In genomic region chr16:69318177-69318910, GRCh38 we compare ENCODE assay signal across 18 cellular contexts. TPM values are rescaled to one million over a fixed set of nuclear protein-coding genes. Genes with fewer than 3 reads are reported as not detected.
DNase-seq lines count a peak whose midpoint lies in the region; ATAC-seq, FAIRE-seq and TF ChIP-seq lines count a peak whose summit lies in the region.
"Had no signal": no experiment of that assay in that cellular context is flagged by ENCODE, and none has a peak within 500 bp of the region (broad histone marks: within the 10 kb centered on the region; RNA-seq: fewer than 3 reads in every experiment).

No MANE protein-coding gene starts in this region.

- H3K79me2 ChIP-seq in HCT116 (ENCODE audit: insufficient read depth, low read length) (peaks cover 71% of the 10 kb centered on the region), H1 (ENCODE audit: control insufficient read depth in 1 of 2, insufficient read depth in 2 of 2, low read length in 2 of 2) (peaks cover 0 to 13% of the 10 kb centered on the region in 2 experiments; a peak in 1 of 4 replicates)

- H2BK5ac ChIP-seq in H1 (ENCODE audit: low read depth, low read length): no peak overlapping the region

- H3K23ac ChIP-seq in H1 (ENCODE audit: insufficient read length): no peak overlapping the region

- H3K56ac ChIP-seq in H1 (replicated peaks; ENCODE audit: insufficient read length, low read depth, low read length): no peak overlapping the region

- H4K91ac ChIP-seq in H1 (replicated peaks; ENCODE audit: insufficient read length, low read length): no peak overlapping the region

- TF ChIP-seq RAD21 in HCT116 (IDR thresholded peaks at IDR 0.05; ENCODE audit: low read depth) (no peak), H1 (IDR thresholded peaks at IDR 0.05 in 1 of 2, conservative IDR thresholded peaks at IDR 0.05 in 1 of 2; ENCODE audit: low read depth in 2 of 2, low read length in 2 of 2) (no peak)

- no peak overlapping the region for H2AK5ac ChIP-seq in H1 (ENCODE audit: low read depth, low read length)

- DNase-seq in DMS53 (lab: John Stamatoyannopoulos, UW): peak; percentile 93
- DNase-seq in HCT116 (ENCODE audit: low read depth, low spot score): no peak
- DNase-seq in H1 (ENCODE audit: low read depth in 1 of 2, low spot score in 2 of 2): no peak
- DNase-seq in pancreas: peak in 5 of 6 donors; percentile 70 to 85 (median 79)
- no peak for DNase-seq in iPS-NIHi11 (ENCODE audit: low spot score)
- DNase-seq in GF-D8 (lab: John Stamatoyannopoulos, UW): no peak
- no peak for DNase-seq in DMS 273 (lab: John Stamatoyannopoulos, UW; ENCODE audit: unreplicated experiment)
- DNase-seq: ACHN, AML-193, COR-L47, H7, NCI-H187 treated with DMSO at 0.1 percent for 48 hours, NCI-H2171, NCI-H446, OCI-M1, RPMI8226, SJCRH30 had no signal

- H3K9me2 ChIP-seq in HCT116 (ENCODE audit: insufficient read depth): no peaks in the 10 kb centered on the region

- no peak for TF ChIP-seq POLR2A in HCT116 (IDR thresholded peaks at IDR 0.05; ENCODE audit: borderline replicate concordance, extremely low read depth, insufficient read depth, insufficient read length)
- no peak for TF ChIP-seq POLR2A in H1 (IDR thresholded peaks at IDR 0.05; ENCODE audit: control extremely low read depth in 1 of 2, low read depth in 2 of 2, low read length in 2 of 2)

- no peak overlapping the region for H3K4me2 ChIP-seq in HCT116 (ENCODE audit: low read length)
- H3K4me2 ChIP-seq in H1 (ENCODE audit: insufficient read depth in 1 of 2, low read depth in 2 of 2, low read length in 2 of 2): no peak overlapping the region

- no peak overlapping the region for H3K18ac ChIP-seq in H1 (ENCODE audit: extremely low read depth, low read length)

- no peaks in the 10 kb centered on the region for H3K4me1 ChIP-seq in HCT116 (ENCODE audit: control insufficient read depth in 1 of 2, insufficient read depth in 2 of 2, low read length in 2 of 2)
- H3K4me1 ChIP-seq in H1 (replicated peaks in 1 of 4; ENCODE audit: control insufficient read depth in 3 of 4, insufficient read depth in 4 of 4, low read length in 3 of 4): no peaks in the 10 kb centered on the region
- H3K4me1 ChIP-seq in pancreas: peaks cover 13 to 22% (median 18%) of the 10 kb centered on the region in 3 donors
- H3K4me1 ChIP-seq: SJCRH30 had no signal

- no peak overlapping the region; the same call in 1 of the 2 replicates for H3K27ac ChIP-seq in HCT116 (ENCODE audit: low read depth, low read length)
- no peak overlapping the region for H3K27ac ChIP-seq in H1 (ENCODE audit: low read depth, low read length)
- peak overlapping the region in 3 of 4 donors; percentile 5 to 39 (median 37) for H3K27ac ChIP-seq in pancreas
- H3K27ac ChIP-seq: SJCRH30 had no signal

- intact Hi-C loops in HCT116 (cut with micrococcal nuclease) (no loop called here), pancreas (cut with DNase I) (no loop called here)

- no TSS peak for BruUV-seq in HCT116 (replicated peaks; lab: Mats Ljungman, UMichigan)

- no peak overlapping the region for H3K14ac ChIP-seq in H1 (ENCODE audit: insufficient read length)

- H3K36me3 ChIP-seq in HCT116 (ENCODE audit: control insufficient read depth in 1 of 2, insufficient read depth in 2 of 2, low read length in 2 of 2): peaks cover 42 to 60% of the 10 kb centered on the region in 2 experiments; a peak in 3 of 4 replicates
- peaks cover 25 to 58% (median 46%) of the 10 kb centered on the region in 4 experiments for H3K36me3 ChIP-seq in H1 (ENCODE audit: control insufficient read depth in 2 of 4, insufficient read depth in 4 of 4, low read length in 3 of 4)
- peaks cover 9 to 59% (median 45%) of the 10 kb centered on the region in 3 donors for H3K36me3 ChIP-seq in pancreas

- no peak overlapping the region for H2BK15ac ChIP-seq in H1 (ENCODE audit: low read length)

- H4K20me1 ChIP-seq in HCT116 (ENCODE audit: insufficient read depth) (no peaks in the 10 kb centered on the region), H1 (replicated peaks in 1 of 2; ENCODE audit: control insufficient read depth in 1 of 2, insufficient read depth in 2 of 2, low read length in 2 of 2) (peaks cover 2 to 21% of the 10 kb centered on the region in 2 experiments)

- TF ChIP-seq CTCF in HCT116 (IDR thresholded peaks at IDR 0.05 in 2 of 3, conservative IDR thresholded peaks at IDR 0.05 in 1 of 3; ENCODE audit: borderline replicate concordance in 1 of 3, insufficient read depth in 1 of 3, low read depth in 2 of 3, low read length in 2 of 3): no peak
- no peak for TF ChIP-seq CTCF in H1 (IDR thresholded peaks at IDR 0.05; ENCODE audit: control extremely low read depth in 1 of 3, insufficient read depth in 1 of 3, low read depth in 1 of 3, low read length in 3 of 3)
- TF ChIP-seq CTCF in pancreas (IDR thresholded peaks at IDR 0.05): no peak

- POLR2A ChIA-PET in HCT116 (lab: Charles Lee): no interaction called here
- POLR2A ChIA-PET in H1 (lab: Charles Lee; ENCODE audit: partially characterized antibody): interaction anchor here (1.3 to 24.8 kb wide), 2 partner anchors 18 to 36 kb away, joined by 3 to 497 read pairs; partner anchors contain the start of genes COG8, NIP7, PDF and TMED6

- H4K8ac ChIP-seq in H1 (ENCODE audit: extremely low read depth, insufficient read depth, low read length): peak overlapping the region; percentile 17

- no peaks in the 10 kb centered on the region; the same call in 1 of the 2 replicates for H3K79me1 ChIP-seq in H1 (ENCODE audit: low read depth, low read length)

- no peak for FAIRE-seq in H1 (lab: Jason Lieb, UNC)
- FAIRE-seq in pancreas (lab: Jason Lieb, UNC): no peak

- no peak overlapping the region for H2BK12ac ChIP-seq in H1 (ENCODE audit: low read depth, low read length)

- WGBS in H1 (ENCODE audit: extremely low coverage in 1 of 2, insufficient coverage in 1 of 2, insufficient read length in 1 of 2, insufficient replicate concordance in 2 of 2, low coverage in 1 of 2, low lambda C conversion rate in 2 of 2, missing lambda C conversion rate in 1 of 2), 2 experiments: 95% methylated on average over 28 of the region's 30 CpGs; no CpG with 5 or more reads in 1 of the 2 experiments
- 77 to 81% methylated on average over 30 of the region's 30 CpGs for WGBS in pancreas, 2 donors

- no peak overlapping the region for H4K5ac ChIP-seq in H1 (ENCODE audit: insufficient read length, low read depth, low read length)

- no peak overlapping the region for H3K9ac ChIP-seq in HCT116 (ENCODE audit: low read length)
- no peak overlapping the region for H3K9ac ChIP-seq in H1 (replicated peaks in 1 of 4; ENCODE audit: extremely low read depth in 1 of 4, low read depth in 3 of 4, low read length in 3 of 4)

- H3K4me3 ChIP-seq in HCT116 (replicated peaks in 1 of 2; ENCODE audit: low read depth in 1 of 2, low read length in 2 of 2) (no peak overlapping the region), H1 (ENCODE audit: extremely low read depth in 1 of 4, insufficient read depth in 2 of 4, low read depth in 3 of 4, low read length in 4 of 4) (no peak overlapping the region), pancreas (no peak overlapping the region)
- H3K4me3 ChIP-seq: SJCRH30 had no signal

- H2BK120ac ChIP-seq in H1 (replicated peaks; ENCODE audit: low read depth, low read length): no peak overlapping the region

- CTCF ChIA-PET in HCT116 (lab: Charles Lee): no interaction called here
- CTCF ChIA-PET in H1 (lab: Charles Lee; ENCODE audit: partially characterized antibody): interaction anchor here (0.5 to 0.8 kb wide), 2 partner anchors 8 to 155 kb away, joined by 3 to 4 read pairs; no protein-coding TSS in a partner anchor

- no peak for TF ChIP-seq EP300 in H1 (IDR thresholded peaks at IDR 0.05; ENCODE audit: borderline replicate concordance in 1 of 2, low read depth in 2 of 2, low read length in 2 of 2)

- no peak overlapping the region for H3K4ac ChIP-seq in H1 (replicated peaks; ENCODE audit: insufficient read length, low read depth, low read length)

- no peaks in the 10 kb centered on the region; the same call in 1 of the 2 replicates for H3K23me2 ChIP-seq in H1 (ENCODE audit: low read depth, low read length)

- no peak overlapping the region for H2BK20ac ChIP-seq in H1 (ENCODE audit: low read length)

- peak; percentile 33; the same call in 1 of the 2 replicates for ATAC-seq in HCT116
- ATAC-seq in pancreas: peak; percentile 64 to 74 (median 67)

- RAD21 ChIA-PET in HCT116 (lab: Charles Lee; ENCODE audit: low non-redundant PET in 1 of 2, low total read pairs in 2 of 2, uncharacterized antibody in 2 of 2, unreplicated experiment in 2 of 2): no interaction called here

- no peaks in the 10 kb centered on the region for H3K9me3 ChIP-seq in HCT116 (ENCODE audit: control insufficient read depth in 1 of 2, insufficient read depth in 1 of 2, low read depth in 1 of 2, low read length in 2 of 2)
- H3K9me3 ChIP-seq in H1 (ENCODE audit: insufficient read depth in 2 of 2, low read depth in 1 of 2, low read length in 1 of 2): no peaks in the 10 kb centered on the region
- H3K9me3 ChIP-seq in pancreas: no peaks in the 10 kb centered on the region
- H3K9me3 ChIP-seq: SJCRH30 had no signal

- H2AFZ ChIP-seq in HCT116 (ENCODE audit: low read depth, low read length, poor library complexity, severe bottlenecking) (no peak overlapping the region), H1 (ENCODE audit: low read length) (no peak overlapping the region)

- H3K27me3 ChIP-seq in HCT116 (ENCODE audit: insufficient read depth, low read length): no peaks in the 10 kb centered on the region
- no peaks in the 10 kb centered on the region for H3K27me3 ChIP-seq in H1 (replicated peaks in 1 of 4; ENCODE audit: control insufficient read depth in 3 of 4, extremely low read depth in 1 of 4, insufficient read depth in 3 of 4, low read length in 3 of 4)
- no peaks in the 10 kb centered on the region for H3K27me3 ChIP-seq in pancreas
- H3K27me3 ChIP-seq: SJCRH30 had no signal

RNA-seq across cellular contexts. Expression of gene VPS4A, which starts 7.2 kb away (rescaled TPM):
- 42.2 TPM for total RNA-seq in HCT116 (2021; ENCODE audit: unreplicated experiment)
- polyA plus RNA-seq in HCT116 (2012): 46.9 and 53.1 TPM in 2 replicates
- total RNA-seq in H1 (2021; fragmentation: NEBNext Ultra II Directional; extraction: Animal tissue kit (Norgen Biotek cat#: 25700)): 24.1 and 26.6 TPM in 2 replicates
- 14.1 and 19.0 TPM in 2 replicates for polyA plus RNA-seq in H1 (2011; rRNA removed)
- polyA plus RNA-seq in H1 (2011; cell fraction: cytosol; rRNA removed): 17.5 TPM
- 44.3 TPM for polyA plus RNA-seq in H1 (2011; cell fraction: nucleus; rRNA removed)
- 40.5 to 48.2 TPM (median 43.7 TPM) in 4 replicates for polyA plus RNA-seq in H1 (2012, experiment 1 of 2)
- 35.4 TPM for polyA plus RNA-seq in H1 (2012, experiment 2 of 2)
- polyA plus RNA-seq in H1 (2013, experiment 1 of 2): 29.0 TPM
- 28.7 TPM for polyA plus RNA-seq in H1 (2013, experiment 2 of 2)
- polyA minus RNA-seq in H1 (2011; rRNA and poly(A)+ RNA removed): 10.6 and 15.4 TPM in 2 replicates
- 7.6 TPM for polyA minus RNA-seq in H1 (2011; cell fraction: cytosol; rRNA and poly(A)+ RNA removed)
- 18.0 TPM for polyA minus RNA-seq in H1 (2011; cell fraction: nucleus; rRNA and poly(A)+ RNA removed)
- 10 to 100 TPM; 15.6 to 21.8 (median 19.5) TPM for total RNA-seq in pancreas
- 10 to 100 TPM; 27.8 to 34.8 TPM for polyA plus RNA-seq in pancreas

RNA-seq across cellular contexts. Expression of gene PDF, which starts 12.0 kb away (rescaled TPM):
- total RNA-seq in HCT116 (2021; ENCODE audit: unreplicated experiment) (33.9 TPM), pancreas (10 to 100 TPM in 1 of 6 donors, 1 to 10 TPM in 5; 3.1 to 14.0 (median 7.7) TPM)
- polyA plus RNA-seq in HCT116 (2012): 15.4 and 21.5 TPM in 2 replicates
- 23.6 and 23.9 TPM in 2 replicates for total RNA-seq in H1 (2021; fragmentation: NEBNext Ultra II Directional; extraction: Animal tissue kit (Norgen Biotek cat#: 25700))
- polyA plus RNA-seq in H1 (2011; rRNA removed) (17.7 and 19.3 TPM in 2 replicates), pancreas (1 to 10 TPM; 2.2 to 4.6 TPM)
- polyA plus RNA-seq in H1 (2011; cell fraction: cytosol; rRNA removed): 24.1 TPM
- polyA plus RNA-seq in H1 (2011; cell fraction: nucleus; rRNA removed): 14.3 TPM
- 3.7 to 14.4 TPM (median 11.4 TPM) in 4 replicates for polyA plus RNA-seq in H1 (2012, experiment 1 of 2)
- 6.7 TPM for polyA plus RNA-seq in H1 (2012, experiment 2 of 2)
- polyA plus RNA-seq in H1 (2013, experiment 1 of 2): 14.2 TPM
- 14.9 TPM for polyA plus RNA-seq in H1 (2013, experiment 2 of 2)
- polyA minus RNA-seq in H1 (2011; rRNA and poly(A)+ RNA removed): 2.4 and 3.7 TPM in 2 replicates
- 9.5 TPM for polyA minus RNA-seq in H1 (2011; cell fraction: cytosol; rRNA and poly(A)+ RNA removed)
- 17.2 TPM for polyA minus RNA-seq in H1 (2011; cell fraction: nucleus; rRNA and poly(A)+ RNA removed)

RNA-seq across cellular contexts. Expression of gene COG8, which starts 21.0 kb away (rescaled TPM):
- 50.3 TPM for total RNA-seq in HCT116 (2021; ENCODE audit: unreplicated experiment)
- polyA plus RNA-seq in HCT116 (2012): 21.0 and 28.2 TPM in 2 replicates
- total RNA-seq in H1 (2021; fragmentation: NEBNext Ultra II Directional; extraction: Animal tissue kit (Norgen Biotek cat#: 25700)): 55.4 and 55.6 TPM in 2 replicates
- 49.1 and 60.9 TPM in 2 replicates for polyA plus RNA-seq in H1 (2011; rRNA removed)
- 51.7 TPM for polyA plus RNA-seq in H1 (2011; cell fraction: cytosol; rRNA removed)
- 66.6 TPM for polyA plus RNA-seq in H1 (2011; cell fraction: nucleus; rRNA removed)
- 32.4 to 36.9 TPM (median 34.4 TPM) in 4 replicates for polyA plus RNA-seq in H1 (2012, experiment 1 of 2)
- 41.0 TPM for polyA plus RNA-seq in H1 (2012, experiment 2 of 2)
- 32.4 TPM for polyA plus RNA-seq in H1 (2013, experiment 1 of 2)
- 29.5 TPM for polyA plus RNA-seq in H1 (2013, experiment 2 of 2)
- polyA minus RNA-seq in H1 (2011; rRNA and poly(A)+ RNA removed): 76.0 and 83.9 TPM in 2 replicates
- polyA minus RNA-seq in H1 (2011; cell fraction: cytosol; rRNA and poly(A)+ RNA removed): 39.5 TPM
- polyA minus RNA-seq in H1 (2011; cell fraction: nucleus; rRNA and poly(A)+ RNA removed): 70.1 TPM
- total RNA-seq in pancreas: 10 to 100 TPM; 16.2 to 29.0 (median 23.0) TPM
- polyA plus RNA-seq in pancreas: 10 to 100 TPM; 18.8 to 21.0 TPM

RNA-seq across cellular contexts. Expression of gene NIP7, which starts 21.2 kb away (rescaled TPM):
- 62.8 TPM for total RNA-seq in HCT116 (2021; ENCODE audit: unreplicated experiment)
- polyA plus RNA-seq in HCT116 (2012): 18.9 and 20.0 TPM in 2 replicates
- 52.1 and 52.2 TPM in 2 replicates for total RNA-seq in H1 (2021; fragmentation: NEBNext Ultra II Directional; extraction: Animal tissue kit (Norgen Biotek cat#: 25700))
- polyA plus RNA-seq in H1 (2011; rRNA removed): 10.5 and 14.5 TPM in 2 replicates
- 19.2 TPM for polyA plus RNA-seq in H1 (2011; cell fraction: cytosol; rRNA removed)
- 6.5 TPM for polyA plus RNA-seq in H1 (2011; cell fraction: nucleus; rRNA removed)
- polyA plus RNA-seq in H1 (2012, experiment 1 of 2): 24.2 to 41.0 TPM (median 29.1 TPM) in 4 replicates
- 7.5 TPM for polyA plus RNA-seq in H1 (2012, experiment 2 of 2)
- polyA plus RNA-seq in H1 (2013, experiment 1 of 2): 39.7 TPM
- 40.2 TPM for polyA plus RNA-seq in H1 (2013, experiment 2 of 2)
- polyA minus RNA-seq in H1 (2011; rRNA and poly(A)+ RNA removed): 17.8 and 26.5 TPM in 2 replicates
- polyA minus RNA-seq in H1 (2011; cell fraction: cytosol; rRNA and poly(A)+ RNA removed): 11.9 TPM
- polyA minus RNA-seq in H1 (2011; cell fraction: nucleus; rRNA and poly(A)+ RNA removed): 19.7 TPM
- total RNA-seq in pancreas: 1 to 10 TPM; 4.7 to 9.4 (median 7.1) TPM
- polyA plus RNA-seq in pancreas: 1 to 10 TPM; 6.7 to 8.0 TPM

RNA-seq across cellular contexts. Expression of gene TMED6, which starts 33.2 kb away (rescaled TPM):
- 0.91 TPM for total RNA-seq in HCT116 (2021; ENCODE audit: unreplicated experiment)
- polyA plus RNA-seq in HCT116 (2012): 0.46 and 0.59 TPM in 2 replicates
- 0.94 TPM in 1 of 2 replicates, not detected in the other for total RNA-seq in H1 (2021; fragmentation: NEBNext Ultra II Directional; extraction: Animal tissue kit (Norgen Biotek cat#: 25700))
- not detected in 2 replicates for polyA plus RNA-seq in H1 (2011; rRNA removed)
- not detected for polyA plus RNA-seq in H1 (2011; cell fraction: cytosol; rRNA removed)
- 0.13 TPM for polyA plus RNA-seq in H1 (2011; cell fraction: nucleus; rRNA removed)
- polyA plus RNA-seq in H1 (2012, experiment 1 of 2): 0.29 to 0.83 TPM (median 0.65 TPM) in 3 of 4 replicates, not detected in the other
- polyA plus RNA-seq in H1 (2012, experiment 2 of 2): not detected
- not detected for polyA plus RNA-seq in H1 (2013, experiment 1 of 2)
- polyA plus RNA-seq in H1 (2013, experiment 2 of 2): 0.07 TPM
- polyA minus RNA-seq in H1 (2011; rRNA and poly(A)+ RNA removed): not detected in 2 replicates
- not detected for polyA minus RNA-seq in H1 (2011; cell fraction: cytosol; rRNA and poly(A)+ RNA removed)
- not detected for polyA minus RNA-seq in H1 (2011; cell fraction: nucleus; rRNA and poly(A)+ RNA removed)
- total RNA-seq in pancreas: 10 to 100 TPM; 13.7 to 94.7 (median 45.4) TPM
- polyA plus RNA-seq in pancreas: 10 to 100 TPM in 1 of 2 donors, 1 to 10 TPM in 1; 5.2 to 45.5 TPM
- total RNA-seq: H7, SJCRH30 had no signal
- polyA plus RNA-seq: CD14-positive monocyte had no signal

Comparison
In these comparisons a context has a peak if more than half of its experiments do, and no peak if none do; other contexts are left out.
1. DNase-seq: peak in DMS53 (single experiment) and pancreas (5 of 6); none in HCT116 (single experiment), H1 (0 of 2), iPS-NIHi11 (single experiment), GF-D8 (single experiment) and DMS 273 (single experiment).
2. H3K27ac ChIP-seq: peak in pancreas (3 of 4); none in HCT116 (single experiment) and H1 (single experiment).